Comparison of ENCODE assay signal across 7 cellular contexts in genomic region chr1:43976045-43976444, GRCh38. TPM values are rescaled to one million over a fixed set of nuclear protein-coding genes. Genes with fewer than 3 reads are reported as not detected.
A peak's percentile ranks its signal among the peaks of the same experiment; 100 is the strongest.
DNase-seq lines count a peak whose midpoint lies in the region; TF ChIP-seq lines count a peak whose summit lies in the region.

No MANE protein-coding gene starts in this region.

- TF ChIP-seq CTCF in HEK293 (tag by site-specific recombination; IDR thresholded peaks at IDR 0.05) (no peak), WI38 (IDR thresholded peaks at IDR 0.05; ENCODE audit: low read depth, low read length) (no peak), left ventricle myocardium inferior (IDR thresholded peaks at IDR 0.05; ENCODE audit: borderline replicate concordance) (no peak), spleen (IDR thresholded peaks at IDR 0.05 in 8 of 11, conservative IDR thresholded peaks at IDR 0.05 in 3 of 11) (no peak)

- H3K4me3 ChIP-seq in HEK293 (ENCODE audit: low read depth, low read length) (peak overlapping the region; percentile 88), WI38 (ENCODE audit: low read depth, low read length) (peak overlapping the region; percentile 92), left ventricle myocardium inferior (peak overlapping the region; percentile 93), spleen (peak overlapping the region in 7 of 8 donors; percentile 77 to 94 (median 87))

- no peak for DNase-seq in left ventricle myocardium inferior
- DNase-seq in spleen = no peak
- DNase-seq in ecto neural progenitor cell (ENCODE audit: low spot score) = no peak
- no peak for DNase-seq in NCI-H187 (lab: John Stamatoyannopoulos, UW)
- DNase-seq in GM19238 (ENCODE audit: insufficient read length, low spot score) = no peak

- H3K27me3 ChIP-seq in left ventricle myocardium inferior (ENCODE audit: low read depth) = no peaks in the 10 kb centered on the region
- peaks cover 0 to 6% (median 0%) of the 10 kb centered on the region in 7 donors for H3K27me3 ChIP-seq in spleen (replicated peaks in 1 of 7)

- H3K9me3 ChIP-seq in HEK293 (ENCODE audit: control insufficient read depth, insufficient read depth, low read depth, low read length) (no peaks in the 10 kb centered on the region), left ventricle myocardium inferior (replicated peaks) (no peaks in the 10 kb centered on the region), spleen (no peaks in the 10 kb centered on the region)

- no peak for TF ChIP-seq POLR2A in spleen (IDR thresholded peaks at IDR 0.05)

- H3K4me1 ChIP-seq in HEK293 (ENCODE audit: control insufficient read depth, insufficient read depth, low read length) (peaks cover 3% of the 10 kb centered on the region; the same call in 1 of the 2 replicates), left ventricle myocardium inferior (peaks cover 65% of the 10 kb centered on the region), spleen (peaks cover 31 to 77% (median 63%) of the 10 kb centered on the region in 6 donors)

- H3K27ac ChIP-seq in HEK293 (ENCODE audit: extremely low read depth, low read depth, low read length) (no peak overlapping the region), left ventricle myocardium inferior (replicated peaks) (no peak overlapping the region), spleen (peak overlapping the region in 7 of 8 donors; percentile 95 to 100 (median 97))

- POLR2A ChIA-PET in HEK293 (lab: Yijun Ruan, JAX) = interaction anchor here (0.5 to 3.6 kb wide), 6 partner anchors 10 to 317 kb away, joined by 3 to 15 read pairs (median 6); partner anchors contain the start of genes CCDC24 and IPO13

- intact Hi-C loops in left ventricle myocardium inferior (cut with micrococcal nuclease) = no loop called here
- intact Hi-C loops in spleen (cut with DNase I; ENCODE audit: low total_unique reads) = no loop called here

- WGBS in spleen, 5 donors = 76 to 90% (median 83%) methylated on average over 4 of the region's 4 CpGs

- CTCF ChIA-PET in HEK293 (lab: Yijun Ruan, JAX) = interaction anchor here (0.5 to 1.1 kb wide), 2 partner anchors 71 to 894 kb away, joined by 3 to 6 read pairs; no protein-coding TSS in a partner anchor

- H3K36me3 ChIP-seq in HEK293 (ENCODE audit: control insufficient read depth in 2 of 2, insufficient read depth in 1 of 2, low read length in 2 of 2) = peaks cover 7 to 62% of the 10 kb centered on the region in 2 experiments; a peak in 2 of 3 replicates
- peaks cover 47% of the 10 kb centered on the region for H3K36me3 ChIP-seq in left ventricle myocardium inferior
- peaks cover 0 to 51% (median 28%) of the 10 kb centered on the region in 6 donors for H3K36me3 ChIP-seq in spleen

TF ChIP-seq in HEK293, 187 proteins besides CTCF, POLR2A, EP300 and RAD21:
- peak; percentile 45; the same call in 1 of the 2 replicates for TF ChIP-seq SCRT2 (tag by site-specific recombination; IDR thresholded peaks at IDR 0.05)
- TF ChIP-seq ZNF19 (tag by site-specific recombination; IDR thresholded peaks at IDR 0.05; ENCODE audit: low read depth) = no peak

RNA-seq across cellular contexts. Expression of gene ATP6V0B, which starts 1.3 kb away (rescaled TPM):
- total RNA-seq in left ventricle myocardium inferior (80.6 TPM), spleen (100 to 1,000 TPM; 124 to 219 (median 133) TPM)
- polyA plus RNA-seq in spleen = 100 to 1,000 TPM; 176 to 205 (median 177) TPM

RNA-seq across cellular contexts. Expression of gene B4GALT2, which starts 3.0 kb away (rescaled TPM):
- total RNA-seq in left ventricle myocardium inferior (40.3 TPM), spleen (10 to 100 TPM; 11.4 to 23.3 (median 13.2) TPM)
- 10 to 100 TPM in 1 of 3 donors, 1 to 10 TPM in 2; 7.0 to 13.7 (median 7.7) TPM for polyA plus RNA-seq in spleen

RNA-seq across cellular contexts. Expression of gene DPH2, which starts 6.2 kb away (rescaled TPM):
- total RNA-seq in left ventricle myocardium inferior = 18.2 TPM
- total RNA-seq in spleen = 10 to 100 TPM; 22.9 to 36.5 (median 26.1) TPM
- polyA plus RNA-seq in spleen = 10 to 100 TPM; 15.7 to 24.6 (median 17.6) TPM

RNA-seq across cellular contexts. Expression of gene CCDC24, which starts 15.4 kb away (rescaled TPM):
- total RNA-seq in left ventricle myocardium inferior (1.4 TPM), spleen (1 to 10 TPM; 3.3 to 7.0 (median 5.0) TPM)
- polyA plus RNA-seq in spleen = 10 to 100 TPM in 2 of 3 donors, 1 to 10 TPM in 1; 7.5 to 25.9 (median 14.5) TPM

RNA-seq across cellular contexts. Expression of gene IPO13, which starts 29.3 kb away (rescaled TPM):
- total RNA-seq in left ventricle myocardium inferior (57.4 TPM), spleen (10 to 100 TPM; 18.2 to 27.4 (median 22.6) TPM)
- 10 to 100 TPM; 10.5 to 19.4 (median 16.4) TPM for polyA plus RNA-seq in spleen

Comparison
In these comparisons a context has a peak if more than half of its experiments do, and no peak if none do; other contexts are left out.
1. H3K27ac ChIP-seq: peak in spleen (7 of 8); none in HEK293 (single experiment) and left ventricle myocardium inferior (single experiment).
2. Peak in every context shown above with its lines, with median percentiles within 50 percentile points of each other: H3K4me3 ChIP-seq.